Comparison of ENCODE assay signal across 20 cellular contexts in the genomic region with DNA sequence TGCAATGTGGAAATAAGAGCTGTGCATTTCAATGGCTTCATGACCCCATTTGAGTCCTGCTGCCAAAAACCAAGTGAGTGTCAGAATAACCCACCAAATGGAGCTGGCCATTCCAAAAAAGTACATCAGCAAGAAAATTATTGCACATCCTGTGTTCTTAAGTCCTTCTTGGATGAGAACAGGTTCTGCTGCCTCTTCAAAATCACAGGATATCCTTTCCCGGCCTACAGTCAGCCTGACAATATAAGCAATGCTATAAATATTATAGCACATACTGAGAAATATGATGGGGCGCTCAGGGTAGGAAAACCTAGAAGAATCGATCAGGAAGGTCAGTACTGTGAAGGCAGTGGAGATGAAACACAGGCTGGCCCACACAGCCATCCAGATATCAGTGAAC. TPM values are rescaled to one million over a fixed set of nuclear protein-coding genes. Genes with fewer than 3 reads are reported as not detected.
DNase-seq lines count a peak whose midpoint lies in the region; ATAC-seq, FAIRE-seq and TF ChIP-seq lines count a peak whose summit lies in the region.
"Had no signal": no experiment of that assay in that cellular context is flagged by ENCODE, and none has a peak within 500 bp of the region (broad histone marks: within the 10 kb centered on the region; RNA-seq: fewer than 3 reads in every experiment).

No MANE protein-coding gene starts in this region.

- TF ChIP-seq CTCF in brain (conservative IDR thresholded peaks at IDR 0.05), result no peak
- TF ChIP-seq CTCF in esophagus squamous epithelium (IDR thresholded peaks at IDR 0.05), result no peak
- TF ChIP-seq CTCF in osteocyte (IDR thresholded peaks at IDR 0.05), result no peak
- no peak for TF ChIP-seq CTCF in type B pancreatic cell (conservative IDR thresholded peaks at IDR 0.05)

- H3K27me3 ChIP-seq in esophagus squamous epithelium, result peaks cover 0 to 14% (median 0%) of the 10 kb centered on the region in 4 donors
- H3K27me3 ChIP-seq: cardiac muscle cell, testis had no signal

- peak overlapping the region in 3 of 5 experiments; percentile 67 to 85 (median 77) for H3K4me3 Mint-ChIP-seq in brain
- H3K4me3 Mint-ChIP-seq in osteocyte (ENCODE audit: unreplicated experiment), result no peak overlapping the region
- H3K4me3 Mint-ChIP-seq in type B pancreatic cell, result peak overlapping the region; percentile 67
- H3K4me3 Mint-ChIP-seq: activated CD4-positive, alpha-beta T cell treated with anti-CD3 and anti-CD28 coated beads, Interleukin-2, amount 10 ng/mL, durations not matched to agents 24 days and 14 days; activated CD8-positive, alpha-beta memory T cell treated with anti-CD3 and anti-CD28 coated beads, Interleukin-2, amount 10 ng/mL, durations not matched to agents 7 days and 5 days; T-cell had no signal

- intact Hi-C loops in esophagus squamous epithelium (cut with DNase I), result no loop called here

- H3K4me1 Mint-ChIP-seq in brain (peaks cover 61% of the 10 kb centered on the region), osteocyte (ENCODE audit: unreplicated experiment) (peaks cover 45% of the 10 kb centered on the region), type B pancreatic cell (ENCODE audit: unreplicated experiment) (peaks cover 24% of the 10 kb centered on the region)

- H3K27ac Mint-ChIP-seq in brain (no peak overlapping the region), osteocyte (ENCODE audit: unreplicated experiment) (peak overlapping the region; percentile 27), type B pancreatic cell (no peak overlapping the region)
- H3K27ac Mint-ChIP-seq: activated CD4-positive, alpha-beta T cell treated with anti-CD3 and anti-CD28 coated beads, Interleukin-2, amount 10 ng/mL, durations not matched to agents 24 days and 14 days; activated CD8-positive, alpha-beta memory T cell treated with anti-CD3 and anti-CD28 coated beads, Interleukin-2, amount 10 ng/mL, durations not matched to agents 7 days and 5 days; H9; T-cell had no signal

- peak overlapping the region in 3 of 4 donors; percentile 36 to 92 (median 80) for H3K27ac ChIP-seq in esophagus squamous epithelium
- H3K27ac ChIP-seq: cardiac muscle cell had no signal

- no peak for FAIRE-seq in urothelium cell line (lab: Jason Lieb, UNC)

- 58 to 73% methylated on average over 3 of the region's 3 CpGs for WGBS in esophagus squamous epithelium, 2 donors

- H3K9me3 ChIP-seq in esophagus squamous epithelium, result no peaks in the 10 kb centered on the region
- H3K9me3 ChIP-seq: testis had no signal

- peak overlapping the region in 3 of 4 donors; percentile 73 to 91 (median 74) for H3K4me3 ChIP-seq in esophagus squamous epithelium
- H3K4me3 ChIP-seq: testis had no signal

- H3K27me3 Mint-ChIP-seq in brain (peaks cover 6% of the 10 kb centered on the region), osteocyte (ENCODE audit: unreplicated experiment) (no peaks in the 10 kb centered on the region), type B pancreatic cell (peaks cover 14% of the 10 kb centered on the region)

- no peak for TF ChIP-seq POLR2A in esophagus squamous epithelium (IDR thresholded peaks at IDR 0.05)

- no peak for DNase-seq in esophagus squamous epithelium (lab: John Stamatoyannopoulos, UW)
- DNase-seq in osteocyte (ENCODE audit: extremely low spot score, unreplicated experiment), result no peak
- DNase-seq in type B pancreatic cell (ENCODE audit: extremely low spot score, unreplicated experiment), result no peak
- DNase-seq in AG08395 (ENCODE audit: low spot score), result no peak
- DNase-seq in urothelium cell line (ENCODE audit: low spot score), result no peak
- DNase-seq: activated CD4-positive, alpha-beta T cell treated with anti-CD3 and anti-CD28 coated beads, Interleukin-2, amount 10 ng/mL, durations not matched to agents 24 days and 14 days; activated CD8-positive, alpha-beta memory T cell treated with anti-CD3 and anti-CD28 coated beads, Interleukin-2, amount 10 ng/mL, durations not matched to agents 7 days and 5 days; AML-193; erythroblast; H9; KBM-7; NCI-H1694 treated with DMSO at 0.1 percent for 48 hours; NCI-H82; OCI-M1; SHP77 treated with DMSO at 0.1 percent for 48 hours; T-cell; testis had no signal

- H3K36me3 Mint-ChIP-seq in brain, result peaks cover 40% of the 10 kb centered on the region
- peaks cover 18% of the 10 kb centered on the region for H3K36me3 Mint-ChIP-seq in osteocyte (ENCODE audit: unreplicated experiment)
- H3K36me3 Mint-ChIP-seq in type B pancreatic cell, result peaks cover 20% of the 10 kb centered on the region
- H3K36me3 Mint-ChIP-seq: activated CD8-positive, alpha-beta memory T cell treated with anti-CD3 and anti-CD28 coated beads, Interleukin-2, amount 10 ng/mL, durations not matched to agents 7 days and 5 days; T-cell had no signal

- no peaks in the 10 kb centered on the region for H3K36me3 ChIP-seq in esophagus squamous epithelium

- peaks cover 0 to 3% (median 0%) of the 10 kb centered on the region in 5 experiments for H3K9me3 Mint-ChIP-seq in brain
- H3K9me3 Mint-ChIP-seq in osteocyte (ENCODE audit: unreplicated experiment), result no peaks in the 10 kb centered on the region
- no peaks in the 10 kb centered on the region for H3K9me3 Mint-ChIP-seq in type B pancreatic cell
- H3K9me3 Mint-ChIP-seq: activated CD4-positive, alpha-beta T cell treated with anti-CD3 and anti-CD28 coated beads, Interleukin-2, amount 10 ng/mL, durations not matched to agents 24 days and 14 days; H9; T-cell had no signal

- peaks cover 9 to 76% (median 18%) of the 10 kb centered on the region in 3 donors for H3K4me1 ChIP-seq in esophagus squamous epithelium

- no peak for ATAC-seq in GM21381 (IDR thresholded peaks at IDR 0.05; ENCODE audit: unreplicated experiment)
- ATAC-seq: activated CD8-positive, alpha-beta memory T cell treated with anti-CD3 and anti-CD28 coated beads, Interleukin-2, amount 10 ng/mL, durations not matched to agents 7 days and 5 days; T-cell had no signal

RNA-seq across cellular contexts. Expression of a gene that starts 3.5 kb away (rescaled TPM):
- 2.9 TPM for polyA plus RNA-seq in brain (ENCODE audit: insufficient read depth, low read depth, low replicate concordance)
- total RNA-seq in esophagus squamous epithelium (10 to 100 TPM in 1 of 4 donors, 1 to 10 TPM in 3; 1.1 to 14.3 (median 6.8) TPM), osteocyte (14.2 and 14.5 TPM in 2 replicates), type B pancreatic cell (ENCODE audit: low replicate concordance) (6.4 and 11.9 TPM in 2 replicates)
- total RNA-seq: activated CD4-positive, alpha-beta T cell treated with anti-CD3 and anti-CD28 coated beads, Interleukin-2, amount 10 ng/mL, durations not matched to agents 24 days and 14 days had no signal
